ENCODE assay signal across 9 cellular contexts in genomic region chr1:51519857-51520699, GRCh38. TPM values are rescaled to one million over a fixed set of nuclear protein-coding genes. Genes with fewer than 3 reads are reported as not detected.
DNase-seq lines count a peak whose midpoint lies in the region; ATAC-seq and TF ChIP-seq lines count a peak whose summit lies in the region.
"Had no signal": no experiment of that assay in that cellular context is flagged by ENCODE, and none has a peak within 500 bp of the region (broad histone marks: within the 10 kb centered on the region; RNA-seq: fewer than 3 reads in every experiment).

No MANE protein-coding gene starts in this region.

- no peaks in the 10 kb centered on the region; the same call in 1 of the 2 replicates for H3K79me2 ChIP-seq in H9 (ENCODE audit: insufficient read depth, low read length)

- no peaks in the 10 kb centered on the region for H3K27me3 Mint-ChIP-seq in activated naive CD4-positive, alpha-beta T cell treated with anti-CD3 and anti-CD28 coated beads, Interleukin-2, amount 50 U/mL, for 24 hours
- no peaks in the 10 kb centered on the region for H3K27me3 Mint-ChIP-seq in activated naive CD8-positive, alpha-beta T cell treated with anti-CD3 and anti-CD28 coated beads, Interleukin-2, amount 50 U/mL, for 24 hours
- H3K27me3 Mint-ChIP-seq in H9 (ENCODE audit: low read depth) = no peaks in the 10 kb centered on the region

- H2BK5ac ChIP-seq in H9 (ENCODE audit: insufficient read length, low read length) = no peak overlapping the region

- H3K9me3 Mint-ChIP-seq in activated naive CD4-positive, alpha-beta T cell treated with anti-CD3 and anti-CD28 coated beads, Interleukin-2, amount 50 U/mL, for 24 hours = no peaks in the 10 kb centered on the region
- no peaks in the 10 kb centered on the region for H3K9me3 Mint-ChIP-seq in activated naive CD8-positive, alpha-beta T cell treated with anti-CD3 and anti-CD28 coated beads, Interleukin-2, amount 50 U/mL, for 24 hours
- H3K9me3 Mint-ChIP-seq in H9 = no peaks in the 10 kb centered on the region

- WGBS in urinary bladder = 56% methylated on average over 8 of the region's 8 CpGs
- WGBS in H9 (ENCODE audit: extremely low coverage, insufficient read length, low lambda C conversion rate) = no CpG with 5 or more reads among the region's 8 CpGs

- no peak overlapping the region for H2BK20ac ChIP-seq in H9 (ENCODE audit: low read depth, low read length, poor library complexity, severe bottlenecking)

- H3K18ac ChIP-seq in H9 (ENCODE audit: insufficient read length, low read depth, low read length) = no peak overlapping the region

- no peak overlapping the region for H4K5ac ChIP-seq in H9 (ENCODE audit: insufficient read length, low read depth, low read length)

- H3K4me1 ChIP-seq in urinary bladder (ENCODE audit: insufficient read depth) = no peaks in the 10 kb centered on the region
- H3K4me1 ChIP-seq in H9 (ENCODE audit: insufficient read depth, low read length) = no peaks in the 10 kb centered on the region

- no peaks in the 10 kb centered on the region for H3K9me3 ChIP-seq in H9 (ENCODE audit: control insufficient read depth, low read depth, low read length)

- H2BK120ac ChIP-seq in H9 (ENCODE audit: low read depth, low read length, poor library complexity, severe bottlenecking) = no peak overlapping the region

- no peak for DNase-seq in activated naive CD4-positive, alpha-beta T cell treated with anti-CD3 and anti-CD28 coated beads, Interleukin-2, amount 50 U/mL, for 16 hours
- DNase-seq in activated naive CD8-positive, alpha-beta T cell treated with anti-CD3 and anti-CD28 coated beads, Interleukin-2, amount 50 U/mL, for 24 hours = no peak
- no peak for DNase-seq in stimulated activated CD4-positive, alpha-beta T cell treated with anti-CD3 and anti-CD28 coated beads, Interleukin-4, amount 100 ng/mL, for 4 hours
- DNase-seq in H9 = no peak

- no peak overlapping the region for H2AK5ac ChIP-seq in H9 (ENCODE audit: insufficient read length, low read length)

- H3K36me3 ChIP-seq in urinary bladder (ENCODE audit: insufficient read depth) = no peaks in the 10 kb centered on the region

- H4K20me1 ChIP-seq in H9 (ENCODE audit: control insufficient read depth, insufficient read depth, insufficient read length) = no peaks in the 10 kb centered on the region

- no peak overlapping the region for H3T11ph ChIP-seq in H9 (ENCODE audit: low read length)

- H3K4me3 Mint-ChIP-seq in activated naive CD4-positive, alpha-beta T cell treated with anti-CD3 and anti-CD28 coated beads, Interleukin-2, amount 50 U/mL, for 24 hours = peak overlapping the region; percentile 71
- peak overlapping the region; percentile 10 for H3K4me3 Mint-ChIP-seq in activated naive CD8-positive, alpha-beta T cell treated with anti-CD3 and anti-CD28 coated beads, Interleukin-2, amount 50 U/mL, for 24 hours
- H3K4me3 Mint-ChIP-seq in H9 = peak overlapping the region in 1 of 2 experiments; percentile 73; a peak in 2 of 5 replicates

- H3K4me1 Mint-ChIP-seq in activated naive CD4-positive, alpha-beta T cell treated with anti-CD3 and anti-CD28 coated beads, Interleukin-2, amount 50 U/mL, for 24 hours = peaks cover 51% of the 10 kb centered on the region
- peaks cover 47% of the 10 kb centered on the region for H3K4me1 Mint-ChIP-seq in activated naive CD8-positive, alpha-beta T cell treated with anti-CD3 and anti-CD28 coated beads, Interleukin-2, amount 50 U/mL, for 24 hours
- peaks cover 19 to 23% of the 10 kb centered on the region in 2 experiments for H3K4me1 Mint-ChIP-seq in H9

- H3K27me3 ChIP-seq in layer of hippocampus (ENCODE audit: control insufficient read depth, insufficient read depth, low read length) = no peaks in the 10 kb centered on the region
- H3K27me3 ChIP-seq in H9 (ENCODE audit: insufficient read depth, low read length) = no peaks in the 10 kb centered on the region
- H3K27me3 ChIP-seq: foreskin keratinocyte had no signal

- no peak overlapping the region for H3K4me3 ChIP-seq in urinary bladder (ENCODE audit: low read depth, low read length)

- no peak for TF ChIP-seq CTCF in H9 (conservative IDR thresholded peaks at IDR 0.05)

- no peak for ATAC-seq in activated naive CD8-positive, alpha-beta T cell treated with anti-CD3 and anti-CD28 coated beads, Interleukin-2, amount 50 U/mL, for 24 hours
- no peak for ATAC-seq in HG03460 (IDR thresholded peaks at IDR 0.05; ENCODE audit: unreplicated experiment)

- H3K27ac ChIP-seq in layer of hippocampus (ENCODE audit: low read depth, low read length) (peak overlapping the region; percentile 31), urinary bladder (ENCODE audit: low read depth) (peak overlapping the region; percentile 2), H9 (ENCODE audit: insufficient read length, low read depth, low read length) (no peak overlapping the region)
- H3K27ac ChIP-seq: foreskin keratinocyte had no signal

- H3K4me2 ChIP-seq in H9 (ENCODE audit: insufficient read depth, insufficient read length, low read length) = no peak overlapping the region

- peak overlapping the region; percentile 61 for H3K27ac Mint-ChIP-seq in activated naive CD4-positive, alpha-beta T cell treated with anti-CD3 and anti-CD28 coated beads, Interleukin-2, amount 50 U/mL, for 24 hours
- peak overlapping the region; percentile 20 for H3K27ac Mint-ChIP-seq in activated naive CD8-positive, alpha-beta T cell treated with anti-CD3 and anti-CD28 coated beads, Interleukin-2, amount 50 U/mL, for 24 hours
- H3K27ac Mint-ChIP-seq in H9 = no peak overlapping the region

- H3K23me2 ChIP-seq in H9 (ENCODE audit: insufficient read length, low read depth, low read length, poor library complexity, severe bottlenecking) = peaks cover 8% of the 10 kb centered on the region

- no peak overlapping the region for H2BK12ac ChIP-seq in H9 (ENCODE audit: insufficient read length, low read depth, low read length)

- H3K23ac ChIP-seq in H9 (ENCODE audit: insufficient read length, low read depth, low read length) = no peak overlapping the region

- H3K14ac ChIP-seq in H9 (ENCODE audit: insufficient read depth, low read length) = no peak overlapping the region

- no peak overlapping the region for H3K56ac ChIP-seq in H9 (ENCODE audit: insufficient read length, low read depth, low read length)

- H4K8ac ChIP-seq in H9 (replicated peaks; ENCODE audit: insufficient read length, low read depth, low read length) = no peak overlapping the region

- H3K9ac ChIP-seq in H9 (ENCODE audit: extremely low read depth, insufficient read length, low read length) = no peak overlapping the region

- H3K36me3 Mint-ChIP-seq in activated naive CD4-positive, alpha-beta T cell treated with anti-CD3 and anti-CD28 coated beads, Interleukin-2, amount 50 U/mL, for 24 hours = no peaks in the 10 kb centered on the region
- H3K36me3 Mint-ChIP-seq in activated naive CD8-positive, alpha-beta T cell treated with anti-CD3 and anti-CD28 coated beads, Interleukin-2, amount 50 U/mL, for 24 hours (ENCODE audit: low read depth) = peaks cover 5% of the 10 kb centered on the region
- no peaks in the 10 kb centered on the region for H3K36me3 Mint-ChIP-seq in H9 (ENCODE audit: insufficient read depth in 1 of 3, low read depth in 3 of 3)

- H3K79me1 ChIP-seq in H9 (ENCODE audit: insufficient read depth, low read depth, low read length, poor library complexity, severe bottlenecking) = peaks cover 2% of the 10 kb centered on the region

- H4K91ac ChIP-seq in H9 (ENCODE audit: insufficient read length, low read depth, low read length) = no peak overlapping the region

- no peak overlapping the region for H3K4ac ChIP-seq in H9 (ENCODE audit: low read depth, low read length)

- no peak overlapping the region for H2BK15ac ChIP-seq in H9 (ENCODE audit: low read depth, low read length)

- H2AFZ ChIP-seq in H9 (ENCODE audit: low read length) = no peak overlapping the region

RNA-seq across cellular contexts. Expression of gene EPS15, which starts 1.0 kb away (rescaled TPM):
- total RNA-seq in urinary bladder (96.2 TPM), H9 (2021) (40.2 and 44.1 TPM in 2 replicates)
- 21.5 TPM for polyA plus RNA-seq in urinary bladder

Comparison
In these comparisons a context has a peak if more than half of its experiments do, and no peak if none do; other contexts are left out.
1. H3K27ac Mint-ChIP-seq: peak in activated naive CD4-positive, alpha-beta T cell treated with anti-CD3 and anti-CD28 coated beads, Interleukin-2, amount 50 U/mL, for 24 hours (single experiment) and activated naive CD8-positive, alpha-beta T cell treated with anti-CD3 and anti-CD28 coated beads, Interleukin-2, amount 50 U/mL, for 24 hours (single experiment); none in H9 (0 of 3).